In the genomic region with DNA sequence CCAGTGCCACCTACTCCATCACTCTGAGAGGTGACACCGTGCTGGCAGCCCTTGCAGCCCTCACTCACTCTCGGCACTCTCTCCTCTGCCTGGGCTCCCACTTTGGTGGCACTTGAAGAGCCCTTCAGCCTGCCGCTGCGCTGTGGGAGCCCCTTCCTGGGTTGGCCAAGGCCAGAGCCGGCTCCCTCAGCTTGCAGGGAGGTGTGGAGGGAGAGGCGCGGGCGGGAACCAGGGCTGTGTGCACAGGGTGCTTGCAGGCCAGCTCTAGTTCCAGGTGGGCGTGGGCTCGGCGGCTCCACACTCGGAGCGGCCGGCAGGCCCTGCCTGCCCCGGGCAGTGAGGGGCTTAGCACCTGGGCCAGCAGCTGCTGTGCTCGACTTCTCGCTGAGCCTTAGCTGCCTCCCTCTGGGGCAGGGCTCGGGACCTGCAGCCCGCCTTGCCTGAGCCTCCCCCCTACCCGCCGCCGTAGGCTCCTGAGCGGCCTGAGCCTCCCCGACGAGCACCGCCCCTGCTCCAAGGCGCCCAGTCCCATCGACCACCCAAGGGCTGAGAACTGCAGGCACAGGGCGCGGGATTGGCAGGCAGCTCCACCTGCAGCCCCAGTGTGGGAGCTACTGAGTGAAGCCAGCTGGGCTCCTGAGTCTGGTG, we compare ENCODE assay signal across 22 cellular contexts.
"Had no signal": no experiment of that assay in that cellular context is flagged by ENCODE, and none has a peak within 500 bp of the region (broad histone marks: within the 10 kb centered on the region; RNA-seq: fewer than 3 reads in every experiment).

No MANE protein-coding gene starts in this region.

- ATAC-seq: esophagus mucosa; heart left ventricle; natural killer cell treated with Interleukin-12 subunit alpha and Interleukin-12 subunit beta and Interleukin-15 and Interleukin-18, amount 100 ng/mL, for 72 hours; pancreas; right cardiac atrium had no signal

- H3K4me3 ChIP-seq: coronary artery, dorsolateral prefrontal cortex, heart left ventricle, neural progenitor cell, pancreas, stomach, uterus had no signal

- DNase-seq: dorsolateral prefrontal cortex; effector memory CD4-positive, alpha-beta T cell; heart left ventricle; hippocampal formation; kidney glomerular epithelial cell; occipital lobe; small intestine; stimulated activated CD4-positive, alpha-beta T cell treated with anti-CD3 and anti-CD28 coated beads, Interleukin-12 subunit alpha, Interleukin-12 subunit beta, amount 100 ng/mL, for 4 hours; stimulated activated naive CD4-positive, alpha-beta T cell; stomach; substantia nigra; uterus had no signal

- H3K27ac ChIP-seq: coronary artery, dorsolateral prefrontal cortex, heart left ventricle, neural progenitor cell, pancreas, stomach, uterus had no signal

- H3K4me1 ChIP-seq: heart left ventricle, pancreas, stomach, uterus had no signal

- H3K9me3 Mint-ChIP-seq: memory B cell; natural killer cell treated with Interleukin-12 subunit alpha and Interleukin-12 subunit beta and Interleukin-15 and Interleukin-18, amount 100 ng/mL, for 72 hours; type B pancreatic cell had no signal

- H3K36me3 ChIP-seq: heart left ventricle, neural progenitor cell, pancreas, stomach, uterus had no signal

- H3K27me3 ChIP-seq: pancreas, stomach, uterus had no signal

- H3K4me3 Mint-ChIP-seq: memory B cell; mesothelial cell of epicardium; natural killer cell treated with Interleukin-12 subunit alpha and Interleukin-12 subunit beta and Interleukin-15 and Interleukin-18, amount 100 ng/mL, for 72 hours; neural progenitor cell; type B pancreatic cell had no signal

- H3K27ac Mint-ChIP-seq: memory B cell; mesothelial cell of epicardium; natural killer cell treated with Interleukin-12 subunit alpha and Interleukin-12 subunit beta and Interleukin-15 and Interleukin-18, amount 100 ng/mL, for 72 hours; neural progenitor cell; progenitor cell of endocrine pancreas; type B pancreatic cell had no signal

- H3K36me3 Mint-ChIP-seq: memory B cell; mesothelial cell of epicardium; natural killer cell treated with Interleukin-12 subunit alpha and Interleukin-12 subunit beta and Interleukin-15 and Interleukin-18, amount 100 ng/mL, for 72 hours; type B pancreatic cell had no signal

- H3K9me3 ChIP-seq: heart left ventricle, pancreas, stomach, uterus had no signal

- H3K4me1 Mint-ChIP-seq: memory B cell had no signal
